Comparison of ENCODE assay signal across 9 cellular contexts in the genomic region with DNA sequence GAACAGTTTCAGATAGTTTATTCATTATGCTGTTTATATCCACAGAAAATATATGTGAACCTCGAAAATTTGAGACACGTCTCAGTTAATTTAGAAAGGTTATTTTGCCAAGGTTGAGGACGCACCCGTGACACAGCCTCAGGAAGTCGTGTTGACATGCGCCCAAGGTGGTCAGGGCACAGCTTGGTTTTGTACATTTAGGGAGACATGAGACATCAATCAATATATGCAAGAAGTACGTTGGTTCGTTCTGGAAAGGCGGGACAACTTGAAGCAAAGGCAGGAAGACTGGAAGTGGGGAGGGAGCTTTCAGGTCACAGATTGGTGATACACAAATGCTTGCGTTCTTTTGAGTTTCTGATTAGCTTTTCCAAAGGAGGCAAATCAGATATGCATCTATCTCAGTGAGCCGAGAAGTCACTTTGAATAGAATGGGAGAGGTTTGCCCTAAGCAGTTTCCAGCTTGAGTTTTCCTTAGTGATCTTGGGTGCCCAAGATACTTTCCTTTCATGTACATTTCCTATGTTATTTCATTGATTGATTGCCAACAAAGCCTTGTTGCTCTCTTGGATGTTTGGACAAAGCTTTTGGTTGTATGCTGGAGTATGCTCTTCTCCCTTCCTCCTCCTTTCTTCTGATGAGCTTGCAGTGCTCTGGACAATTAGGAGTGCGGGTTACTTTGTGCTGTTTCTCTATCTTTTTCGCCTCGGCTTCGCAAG. TPM values are rescaled to one million over a fixed set of nuclear protein-coding genes. Genes with fewer than 3 reads are reported as not detected.
DNase-seq lines count a peak whose midpoint lies in the region; ATAC-seq, FAIRE-seq and TF ChIP-seq lines count a peak whose summit lies in the region.
"Had no signal": no experiment of that assay in that cellular context is flagged by ENCODE, and none has a peak within 500 bp of the region (broad histone marks: within the 10 kb centered on the region; RNA-seq: fewer than 3 reads in every experiment).

No MANE protein-coding gene starts in this region.

- H3K4me1 ChIP-seq in GM23248 (ENCODE audit: insufficient read depth) (peaks cover 36% of the 10 kb centered on the region), endothelial cell of umbilical vein (ENCODE audit: control insufficient read depth, extremely low read depth, insufficient read depth, low read length) (peaks cover 29% of the 10 kb centered on the region)
- H3K4me1 ChIP-seq: SJCRH30 had no signal

- in situ Hi-C loops in GM23248 (cut with MboI): loop anchor here (25.0 kb wide), 1 partner anchor 303 kb away; no protein-coding TSS in a partner anchor

- H3K27me3 ChIP-seq in GM23248 (replicated peaks; ENCODE audit: insufficient read depth) (no peaks in the 10 kb centered on the region), endothelial cell of umbilical vein (ENCODE audit: control insufficient read depth in 2 of 2, insufficient read depth in 2 of 2, low read length in 2 of 2) (no peaks in the 10 kb centered on the region)
- H3K27me3 ChIP-seq: SJCRH30 had no signal

- POLR2A ChIA-PET in endothelial cell of umbilical vein (lab: Charles Lee): interaction anchor here (1.1 kb wide), 1 partner anchor 13 kb away, joined by 3 read pairs; no protein-coding TSS in a partner anchor

- H3K27ac ChIP-seq in GM23248 (no peak overlapping the region), endothelial cell of umbilical vein (ENCODE audit: insufficient read depth, low read depth, low read length) (peak overlapping the region; percentile 44)
- H3K27ac ChIP-seq: SJCRH30 had no signal

- no peak for FAIRE-seq in endothelial cell of umbilical vein (lab: Jason Lieb, UNC)

- H3K9ac ChIP-seq in GM23248 (0 out of 2 replicates have a peak overlapping the region, but pooled peaks have one; percentile 90), endothelial cell of umbilical vein (replicated peaks; ENCODE audit: extremely low read depth, insufficient read depth, low read length) (peak overlapping the region; percentile 46)

- peak overlapping the region; percentile 73 for H3K27ac Mint-ChIP-seq in progenitor cell of endocrine pancreas

- H3K9me3 ChIP-seq in GM23248 (ENCODE audit: low read depth) (no peaks in the 10 kb centered on the region), endothelial cell of umbilical vein (replicated peaks; ENCODE audit: control insufficient read depth, insufficient read depth, low read length) (no peaks in the 10 kb centered on the region)
- H3K9me3 ChIP-seq: SJCRH30 had no signal

- 82% methylated on average over 15 of the region's 15 CpGs for WGBS in GM23248 (ENCODE audit: low coverage in 1 of 2, low lambda C conversion rate in 2 of 2, missing lambda C conversion rate in 2 of 2), 2 experiments

- intact Hi-C loops in endothelial cell of umbilical vein (cut with micrococcal nuclease) (loop anchor here (2.0 to 10.0 kb wide), 2 partner anchors 71 to 471 kb away; partner anchors contain the start of gene HIF1A), posterior cingulate gyrus (cut with DNase I) (no loop called here)

- H3K27me3 Mint-ChIP-seq in progenitor cell of endocrine pancreas: no peaks in the 10 kb centered on the region

- H3K79me2 ChIP-seq in GM23248 (ENCODE audit: insufficient read depth) (peaks cover 82% of the 10 kb centered on the region), endothelial cell of umbilical vein (ENCODE audit: control insufficient read depth, insufficient read depth, low read length) (peaks cover 50% of the 10 kb centered on the region)

- peak overlapping the region; percentile 32 for H3K4me3 Mint-ChIP-seq in progenitor cell of endocrine pancreas (ENCODE audit: low read depth)

- no peaks in the 10 kb centered on the region for H3K9me2 ChIP-seq in GM23248 (ENCODE audit: insufficient read depth)

- TF ChIP-seq POLR2A in endothelial cell of umbilical vein (IDR thresholded peaks at IDR 0.05; ENCODE audit: low read depth, low read length): no peak

- peaks cover 20% of the 10 kb centered on the region; the same call in 1 of the 2 replicates for H3F3A ChIP-seq in GM23248 (ENCODE audit: insufficient read depth)

- H3K9me3 Mint-ChIP-seq in progenitor cell of endocrine pancreas (ENCODE audit: low read depth): no peaks in the 10 kb centered on the region

- TF ChIP-seq CTCF in endothelial cell of umbilical vein (IDR thresholded peaks at IDR 0.05; ENCODE audit: extremely low read depth in 1 of 2, insufficient read depth in 1 of 2, low read depth in 1 of 2, low read length in 2 of 2): no peak
- TF ChIP-seq CTCF in progenitor cell of endocrine pancreas (IDR thresholded peaks at IDR 0.05; ENCODE audit: unreplicated experiment): no peak

- no peaks in the 10 kb centered on the region for H3K9me1 ChIP-seq in endothelial cell of umbilical vein (replicated peaks; ENCODE audit: control insufficient read depth, extremely low read depth, insufficient read depth, low read length)

- ATAC-seq in HG03565 (IDR thresholded peaks at IDR 0.05; ENCODE audit: unreplicated experiment): no peak
- ATAC-seq: left cardiac atrium had no signal

- dilution Hi-C loops in endothelial cell of umbilical vein (cut with MboI; ENCODE audit: extremely low pct_ligation_motif_present, low sequenced_read_pairs): no loop called here

- H3K36me3 Mint-ChIP-seq in progenitor cell of endocrine pancreas (ENCODE audit: insufficient read depth): peaks cover 6% of the 10 kb centered on the region

- H3K4me1 Mint-ChIP-seq in progenitor cell of endocrine pancreas (ENCODE audit: low read depth): peaks cover 33% of the 10 kb centered on the region

- H4K20me1 ChIP-seq in GM23248 (ENCODE audit: insufficient read depth) (no peaks in the 10 kb centered on the region), endothelial cell of umbilical vein (replicated peaks; ENCODE audit: control insufficient read depth, extremely low read depth, insufficient read depth, low read length) (no peaks in the 10 kb centered on the region)

- BruUV-seq in endothelial cell of umbilical vein (replicated peaks; lab: Mats Ljungman, UMichigan): no TSS peak

- H3K4me3 ChIP-seq in GM23248 (peak overlapping the region; percentile 87), endothelial cell of umbilical vein (replicated peaks in 1 of 3; ENCODE audit: insufficient read depth in 1 of 3, low read depth in 1 of 3, low read length in 3 of 3) (peak overlapping the region in 2 of 3 experiments; percentile 4 to 83)
- H3K4me3 ChIP-seq: SJCRH30 had no signal

- DNase-seq in GM23248 (peak; percentile 4), NCI-H69 (lab: John Stamatoyannopoulos, UW) (peak; percentile 96), endothelial cell of umbilical vein (ENCODE audit: low read depth, low spot score) (peak; percentile 51), progenitor cell of endocrine pancreas (ENCODE audit: low spot score, unreplicated experiment) (no peak), posterior cingulate gyrus (no peak), SHP77 treated with DMSO at 0.1 percent for 48 hours (lab: John Stamatoyannopoulos, UW) (no peak)
- DNase-seq: left cardiac atrium, SJCRH30 had no signal

- H3K36me3 ChIP-seq in GM23248 (ENCODE audit: low read depth) (peaks cover 31% of the 10 kb centered on the region), endothelial cell of umbilical vein (ENCODE audit: control insufficient read depth in 2 of 2, extremely low read depth in 1 of 2, insufficient read depth in 2 of 2, low read length in 2 of 2) (peaks cover 3 to 13% of the 10 kb centered on the region in 2 experiments)

- no peak overlapping the region for H2AFZ ChIP-seq in GM23248
- H2AFZ ChIP-seq in endothelial cell of umbilical vein (ENCODE audit: low read depth, low read length): no peak overlapping the region

- H3K4me2 ChIP-seq in GM23248 (ENCODE audit: unreplicated experiment): peak overlapping the region; percentile 92
- peak overlapping the region; percentile 73 for H3K4me2 ChIP-seq in endothelial cell of umbilical vein (ENCODE audit: insufficient read depth, low read length)

- CTCF ChIA-PET in endothelial cell of umbilical vein (lab: Charles Lee): interaction anchor here (0.9 to 1.4 kb wide), 4 partner anchors 16 to 361 kb away, joined by 3 to 5 read pairs (median 4); no protein-coding TSS in a partner anchor

TF ChIP-seq in endothelial cell of umbilical vein, 7 proteins besides CTCF, POLR2A, EP300 and RAD21:
- TF ChIP-seq MAX (IDR thresholded peaks at IDR 0.05; ENCODE audit: insufficient read depth, insufficient read length): no peak

RNA-seq across cellular contexts. Expression of gene SNAPC1, which starts 3.2 kb away (rescaled TPM):
- 32.1 and 35.9 TPM in 2 replicates for total RNA-seq in GM23248 (2014; rRNA removed; shearing (Covaris generic))
- polyA plus RNA-seq in GM23248 (2016; fragmentation: Nextera tagmentation; extraction: Ambion mirVana) (41.0 and 41.6 TPM in 2 replicates), endothelial cell of umbilical vein (7.7 and 14.3 TPM in 2 replicates)
- total RNA-seq in endothelial cell of umbilical vein (12.7 and 21.8 TPM in 2 replicates), progenitor cell of endocrine pancreas (4.9 and 5.2 TPM in 2 replicates)
- polyA plus RNA-seq in endothelial cell of umbilical vein (2011; cell fraction: cytosol; rRNA removed): 13.7 and 15.0 TPM in 2 replicates
- 8.4 and 13.5 TPM in 2 replicates for polyA plus RNA-seq in endothelial cell of umbilical vein (2011; cell fraction: nucleus; rRNA removed)
- polyA plus RNA-seq in endothelial cell of umbilical vein (2012): 34.1 and 59.0 TPM in 2 replicates
- 3.6 TPM in 2 replicates for polyA minus RNA-seq in endothelial cell of umbilical vein
- 2.4 TPM for polyA minus RNA-seq in endothelial cell of umbilical vein (2011; cell fraction: cytosol; rRNA and poly(A)+ RNA removed)
- 4.7 and 5.5 TPM in 2 replicates for polyA minus RNA-seq in endothelial cell of umbilical vein (2011; cell fraction: nucleus; rRNA and poly(A)+ RNA removed)

RNA-seq across cellular contexts. Expression of gene SYT16, which starts 47.1 kb away (rescaled TPM):
- 0.32 and 0.51 TPM in 2 replicates for total RNA-seq in GM23248 (2014; rRNA removed; shearing (Covaris generic))
- polyA plus RNA-seq in GM23248 (2016; fragmentation: Nextera tagmentation; extraction: Ambion mirVana): 0.21 and 0.30 TPM in 2 replicates
- 0.20 and 0.53 TPM in 2 replicates for total RNA-seq in endothelial cell of umbilical vein
- 0.08 and 0.19 TPM in 2 replicates for polyA plus RNA-seq in endothelial cell of umbilical vein
- 0.06 and 0.09 TPM in 2 replicates for polyA plus RNA-seq in endothelial cell of umbilical vein (2011; cell fraction: cytosol; rRNA removed)
- 0.11 and 0.62 TPM in 2 replicates for polyA plus RNA-seq in endothelial cell of umbilical vein (2011; cell fraction: nucleus; rRNA removed)
- 0.21 and 1.2 TPM in 2 replicates for polyA plus RNA-seq in endothelial cell of umbilical vein (2012)
- polyA minus RNA-seq in endothelial cell of umbilical vein: 1.8 and 2.4 TPM in 2 replicates
- not detected for polyA minus RNA-seq in endothelial cell of umbilical vein (2011; cell fraction: cytosol; rRNA and poly(A)+ RNA removed)
- 0.87 and 1.8 TPM in 2 replicates for polyA minus RNA-seq in endothelial cell of umbilical vein (2011; cell fraction: nucleus; rRNA and poly(A)+ RNA removed)
- 1.1 and 1.5 TPM in 2 replicates for total RNA-seq in progenitor cell of endocrine pancreas
- total RNA-seq: SJCRH30 had no signal

Comparison
In these comparisons a context has a peak if more than half of its experiments do, and no peak if none do; other contexts are left out.
1. DNase-seq: peak in GM23248 (single experiment), NCI-H69 (single experiment) and endothelial cell of umbilical vein (single experiment); none in progenitor cell of endocrine pancreas (single experiment), posterior cingulate gyrus (0 of 10) and SHP77 treated with DMSO at 0.1 percent for 48 hours (single experiment).